25 cellular contexts compared by ENCODE assay signal in genomic region chr14:34257505-34257904, GRCh38.
DNase-seq lines count a peak whose midpoint lies in the region; ATAC-seq, FAIRE-seq and TF ChIP-seq lines count a peak whose summit lies in the region.
"Had no signal": no experiment of that assay in that cellular context is flagged by ENCODE, and none has a peak within 500 bp of the region (broad histone marks: within the 10 kb centered on the region; RNA-seq: fewer than 3 reads in every experiment).

No MANE protein-coding gene starts in this region.

- no peak for TF ChIP-seq CTCF in astrocyte (IDR thresholded peaks at IDR 0.05; ENCODE audit: insufficient read depth, low read depth, low read length)
- no peak for TF ChIP-seq CTCF in gastroesophageal sphincter (IDR thresholded peaks at IDR 0.05)

- no peak for ATAC-seq in gastroesophageal sphincter
- ATAC-seq: CD8-positive, alpha-beta T cell; HCT116; HepG2; K562; Panc1; SK-N-SH treated with all-trans-retinoic acid at 6 μM for 48 hours had no signal

- TF ChIP-seq POLR2A in gastroesophageal sphincter (IDR thresholded peaks at IDR 0.05) = no peak

- no peak overlapping the region for H2AFZ ChIP-seq in astrocyte (ENCODE audit: low read depth, low read length)

- no peaks in the 10 kb centered on the region for H3K36me3 ChIP-seq in astrocyte (ENCODE audit: insufficient read depth, low read length)
- no peaks in the 10 kb centered on the region for H3K36me3 ChIP-seq in stomach smooth muscle (ENCODE audit: control insufficient read depth in 2 of 2, insufficient read depth in 2 of 2, low read length in 2 of 2)
- H3K36me3 ChIP-seq in gastroesophageal sphincter = no peaks in the 10 kb centered on the region

- no peak for FAIRE-seq in astrocyte (lab: Jason Lieb, UNC)
- FAIRE-seq: HepG2, K562 had no signal

- H3K4me3 Mint-ChIP-seq in astrocyte (ENCODE audit: unreplicated experiment) = no peak overlapping the region
- H3K4me3 Mint-ChIP-seq in activated CD4-positive, alpha-beta T cell treated with anti-CD3 and anti-CD28 coated beads, Interleukin-2, amount 10 ng/mL, durations not matched to agents 24 days and 14 days = no peak overlapping the region
- H3K4me3 Mint-ChIP-seq: CD8-positive, alpha-beta T cell had no signal

- intact Hi-C loops in activated CD4-positive, alpha-beta T cell treated with anti-CD3 and anti-CD28 coated beads, Interleukin-2, amount 10 ng/mL, durations not matched to agents 24 days and 14 days (cut with micrococcal nuclease) = no loop called here

- peaks cover 4% of the 10 kb centered on the region for H3K27me3 Mint-ChIP-seq in astrocyte (ENCODE audit: low read depth, unreplicated experiment)
- H3K27me3 Mint-ChIP-seq in activated CD4-positive, alpha-beta T cell treated with anti-CD3 and anti-CD28 coated beads, Interleukin-2, amount 10 ng/mL, durations not matched to agents 24 days and 14 days = peaks cover 12% of the 10 kb centered on the region

- H3K9me3 ChIP-seq in astrocyte (ENCODE audit: insufficient read depth, low read depth, low read length) = no peaks in the 10 kb centered on the region
- no peaks in the 10 kb centered on the region for H3K9me3 ChIP-seq in stomach smooth muscle (ENCODE audit: control insufficient read depth in 2 of 2, low read length in 2 of 2)
- H3K9me3 ChIP-seq in gastroesophageal sphincter = no peaks in the 10 kb centered on the region

- H3K4me2 ChIP-seq in astrocyte (ENCODE audit: low read length) = no peak overlapping the region

- H3K27ac ChIP-seq in astrocyte (ENCODE audit: low read depth, low read length) (peak overlapping the region; percentile 38), stomach smooth muscle (ENCODE audit: low read length) (peak overlapping the region; percentile 7), gastroesophageal sphincter (no peak overlapping the region)
- H3K27ac ChIP-seq: HL-60 had no signal

- H3K4me1 Mint-ChIP-seq in astrocyte (ENCODE audit: low read depth, unreplicated experiment) = peaks cover 5% of the 10 kb centered on the region
- no peaks in the 10 kb centered on the region for H3K4me1 Mint-ChIP-seq in activated CD4-positive, alpha-beta T cell treated with anti-CD3 and anti-CD28 coated beads, Interleukin-2, amount 10 ng/mL, durations not matched to agents 24 days and 14 days

- no peaks in the 10 kb centered on the region for H3K79me2 ChIP-seq in astrocyte (ENCODE audit: insufficient read depth, low read length)

- H3K9ac ChIP-seq in astrocyte (ENCODE audit: low read length) = no peak overlapping the region
- H3K9ac ChIP-seq in stomach smooth muscle (ENCODE audit: low read length in 2 of 2) = no peak overlapping the region

- no peaks in the 10 kb centered on the region for H3K36me3 Mint-ChIP-seq in astrocyte (ENCODE audit: low read depth, unreplicated experiment)
- no peaks in the 10 kb centered on the region for H3K36me3 Mint-ChIP-seq in activated CD4-positive, alpha-beta T cell treated with anti-CD3 and anti-CD28 coated beads, Interleukin-2, amount 10 ng/mL, durations not matched to agents 24 days and 14 days (ENCODE audit: low read depth)
- H3K36me3 Mint-ChIP-seq: CD8-positive, alpha-beta T cell had no signal

- H4K20me1 ChIP-seq in astrocyte (ENCODE audit: insufficient read depth, low read length) = no peaks in the 10 kb centered on the region

- WGBS in gastroesophageal sphincter (ENCODE audit: low coverage in 1 of 2), 2 donors = 43 to 55% methylated on average over 2 to 4 of the region's 4 CpGs

- no peaks in the 10 kb centered on the region for H3K9me3 Mint-ChIP-seq in astrocyte (ENCODE audit: unreplicated experiment)
- H3K9me3 Mint-ChIP-seq in activated CD4-positive, alpha-beta T cell treated with anti-CD3 and anti-CD28 coated beads, Interleukin-2, amount 10 ng/mL, durations not matched to agents 24 days and 14 days = no peaks in the 10 kb centered on the region
- H3K9me3 Mint-ChIP-seq: CD8-positive, alpha-beta T cell had no signal

- H3K4me1 ChIP-seq in astrocyte (ENCODE audit: insufficient read depth, low read length) (no peaks in the 10 kb centered on the region), stomach smooth muscle (ENCODE audit: control insufficient read depth, insufficient read depth, low read length) (no peaks in the 10 kb centered on the region), gastroesophageal sphincter (peaks cover 0 to 10% (median 0%) of the 10 kb centered on the region in 3 donors)

- in situ Hi-C loops in G401 (cut with HindIII; ENCODE audit: low sequenced_read_pairs) = no loop called here

- TF ChIP-seq EP300 in gastroesophageal sphincter (IDR thresholded peaks at IDR 0.05) = no peak

- H3K27me3 ChIP-seq in astrocyte (ENCODE audit: insufficient read depth, low read length) = peaks cover 7% of the 10 kb centered on the region
- no peaks in the 10 kb centered on the region for H3K27me3 ChIP-seq in stomach smooth muscle (ENCODE audit: control insufficient read depth in 1 of 2, insufficient read depth in 2 of 2, low read length in 2 of 2)
- H3K27me3 ChIP-seq in gastroesophageal sphincter = no peaks in the 10 kb centered on the region

- H3K4me3 ChIP-seq in astrocyte (ENCODE audit: insufficient read depth, low read depth, low read length) (no peak overlapping the region), stomach smooth muscle (ENCODE audit: low read length in 2 of 2) (no peak overlapping the region), gastroesophageal sphincter (no peak overlapping the region)
- H3K4me3 ChIP-seq: K562 had no signal

- DNase-seq in Daoy (ENCODE audit: low read depth) (peak; percentile 38), astrocyte (ENCODE audit: low read depth) (no peak), islet precursor cell (peak; percentile 58), hepatic stellate cell (ENCODE audit: low spot score) (no peak), G401 (ENCODE audit: low spot score) (no peak)
- no peak for DNase-seq in activated CD4-positive, alpha-beta T cell treated with anti-CD3 and anti-CD28 coated beads, Interleukin-2, amount 10 ng/mL, durations not matched to agents 24 days and 14 days
- DNase-seq: AML-193; C1 segment of cervical spinal cord; CD8-positive, alpha-beta T cell; DMS53; EL; GOT3; MM.1S; NCI-H1048; NCI-H1436; NCI-H187 treated with DMSO at 0.1 percent for 48 hours; NCI-H2107 had no signal

- H3K27ac Mint-ChIP-seq in astrocyte (ENCODE audit: unreplicated experiment) = peak overlapping the region; percentile 31
- H3K27ac Mint-ChIP-seq in activated CD4-positive, alpha-beta T cell treated with anti-CD3 and anti-CD28 coated beads, Interleukin-2, amount 10 ng/mL, durations not matched to agents 24 days and 14 days = no peak overlapping the region
- H3K27ac Mint-ChIP-seq: CD8-positive, alpha-beta T cell had no signal

Comparison
In these comparisons a context has a peak if more than half of its experiments do, and no peak if none do; other contexts are left out.
1. DNase-seq: peak in Daoy (single experiment) and islet precursor cell (single experiment); none in astrocyte (single experiment), activated CD4-positive, alpha-beta T cell treated with anti-CD3 and anti-CD28 coated beads, Interleukin-2, amount 10 ng/mL, durations not matched to agents 24 days and 14 days (single experiment), hepatic stellate cell (single experiment) and G401 (single experiment).
2. H3K27ac ChIP-seq: peak in astrocyte (single experiment) and stomach smooth muscle (single experiment); none in gastroesophageal sphincter (0 of 4).